ENCODE assay signal across 2 cellular contexts in genomic region chr9:136329636-136330405, GRCh38.
TF ChIP-seq lines count a peak whose summit lies in the region.

No MANE protein-coding gene starts in this region.

TF ChIP-seq in IMR-90, 13 proteins besides CTCF, POLR2A, EP300 and RAD21:
- TF ChIP-seq USF2 (IDR thresholded peaks at IDR 0.05; ENCODE audit: low read depth, low read length) (no peak), ELK1 (IDR thresholded peaks at IDR 0.05; ENCODE audit: borderline replicate concordance, low read depth, low read length) (no peak), NFE2L2 (IDR thresholded peaks at IDR 0.05; ENCODE audit: low read depth, low read length) (no peak), FOS (IDR thresholded peaks at IDR 0.05; ENCODE audit: low read depth, low read length) (no peak), CHD1 (IDR thresholded peaks at IDR 0.05; ENCODE audit: low read depth, low read length) (no peak), BHLHE40 (IDR thresholded peaks at IDR 0.05; ENCODE audit: low read depth, low read length) (no peak), MAFK (IDR thresholded peaks at IDR 0.05; ENCODE audit: low read depth, low read length) (no peak), CEBPB (IDR thresholded peaks at IDR 0.05; ENCODE audit: low read depth, low read length) (no peak)

TF ChIP-seq in neural cell, 6 proteins besides CTCF, POLR2A, EP300 and RAD21:
- TF ChIP-seq EZH2 (IDR thresholded peaks at IDR 0.05; ENCODE audit: borderline replicate concordance, insufficient read depth, low read length, poor library complexity, severe bottlenecking) (no peak), REST (IDR thresholded peaks at IDR 0.05; ENCODE audit: borderline replicate concordance) (no peak), MXI1 (conservative IDR thresholded peaks at IDR 0.05; ENCODE audit: poor library complexity, severe bottlenecking) (no peak), POLR2AphosphoS5 (IDR thresholded peaks at IDR 0.05) (no peak), TAF1 (IDR thresholded peaks at IDR 0.05; ENCODE audit: low read depth) (no peak), SMC3 (conservative IDR thresholded peaks at IDR 0.05; ENCODE audit: poor library complexity) (no peak)
